Comparison of ENCODE assay signal across 17 cellular contexts in genomic region chr1:154750681-154751665, GRCh38.
DNase-seq lines count a peak whose midpoint lies in the region; ATAC-seq and TF ChIP-seq lines count a peak whose summit lies in the region.
"Had no signal": no experiment of that assay in that cellular context is flagged by ENCODE, and none has a peak within 500 bp of the region (broad histone marks: within the 10 kb centered on the region; RNA-seq: fewer than 3 reads in every experiment).

No MANE protein-coding gene starts in this region.

- H3K4me3 ChIP-seq in endodermal cell (ENCODE audit: low read length) (no peak overlapping the region), stomach smooth muscle (ENCODE audit: low read length in 2 of 2) (no peak overlapping the region)
- H3K4me3 ChIP-seq: ascending aorta had no signal

- H3K36me3 ChIP-seq in endodermal cell (ENCODE audit: control insufficient read depth, insufficient read depth, low read length): no peaks in the 10 kb centered on the region
- H3K36me3 ChIP-seq in stomach smooth muscle (ENCODE audit: control insufficient read depth in 2 of 2, insufficient read depth in 2 of 2, low read length in 2 of 2): no peaks in the 10 kb centered on the region
- H3K36me3 ChIP-seq: ascending aorta had no signal

- H3K27me3 ChIP-seq in endodermal cell (ENCODE audit: control insufficient read depth, insufficient read depth, low read length, poor library complexity, severe bottlenecking): peaks cover 59% of the 10 kb centered on the region
- H3K27me3 ChIP-seq in stomach smooth muscle (ENCODE audit: control insufficient read depth in 1 of 2, insufficient read depth in 2 of 2, low read length in 2 of 2): peaks cover 0 to 4% of the 10 kb centered on the region in 2 donors
- H3K27me3 ChIP-seq: ascending aorta had no signal

- peaks cover 65% of the 10 kb centered on the region for H3K27me3 Mint-ChIP-seq in endodermal cell (ENCODE audit: insufficient read depth)

- peak; percentile 46 for DNase-seq in activated effector memory CD4-positive, alpha-beta T cell treated with anti-CD3 and anti-CD28 coated beads, Interleukin-2, amount 50 U/mL, for 16 hours
- DNase-seq in activated effector memory CD4-positive, alpha-beta T cell treated with Interleukin-2 at 50 U/mL for 16 hours: no peak
- DNase-seq in NCI-H2196 (lab: John Stamatoyannopoulos, UW; ENCODE audit: unreplicated experiment) (peak; percentile 94), endodermal cell (no peak), OCI-M2 (lab: John Stamatoyannopoulos, UW; ENCODE audit: unreplicated experiment) (no peak), ureter (ENCODE audit: low spot score) (no peak)
- DNase-seq: effector CD4-positive, alpha-beta T cell; foreskin keratinocyte; NCI-H1436; retina; stimulated activated CD4-positive, alpha-beta T cell treated with anti-CD3 and anti-CD28 coated beads, Interleukin-2, amount 100 ng/mL, for 48 hours; stimulated activated naive B cell treated with anti-CD40 and anti-IgM and Interleukin-4, amounts not matched to agents 10 μg/mL and 1 μg/mL and 100 μg/mL, for 72 hours had no signal

- no peak for TF ChIP-seq CTCF in endodermal cell (conservative IDR thresholded peaks at IDR 0.05)

- no peak overlapping the region for H3K9ac ChIP-seq in endodermal cell (ENCODE audit: extremely low read depth, low read length, poor library complexity, severe bottlenecking)
- no peak overlapping the region for H3K9ac ChIP-seq in stomach smooth muscle (ENCODE audit: low read length in 2 of 2)

- H3K36me3 Mint-ChIP-seq in endodermal cell (ENCODE audit: low read depth): no peaks in the 10 kb centered on the region
- H3K36me3 Mint-ChIP-seq: stimulated activated naive B cell treated with anti-CD40 and anti-IgM and Interleukin-4, amounts not matched to agents 10 μg/mL and 1 μg/mL and 100 μg/mL, for 72 hours had no signal

- no peaks in the 10 kb centered on the region for H3K9me3 Mint-ChIP-seq in endodermal cell
- H3K9me3 Mint-ChIP-seq: HFFc6; stimulated activated naive B cell treated with anti-CD40 and anti-IgM and Interleukin-4, amounts not matched to agents 10 μg/mL and 1 μg/mL and 100 μg/mL, for 72 hours had no signal

- no peak for ATAC-seq in HG02798 (IDR thresholded peaks at IDR 0.05; ENCODE audit: poor library complexity, unreplicated experiment)
- ATAC-seq: foreskin keratinocyte; Panc1; stimulated activated naive B cell treated with anti-CD40 and anti-IgM and Interleukin-4, amounts not matched to agents 10 μg/mL and 1 μg/mL and 100 μg/mL, for 72 hours had no signal

- no peaks in the 10 kb centered on the region for H3K9me3 ChIP-seq in endodermal cell (ENCODE audit: control insufficient read depth, low read length)
- H3K9me3 ChIP-seq in stomach smooth muscle (ENCODE audit: control insufficient read depth in 2 of 2, low read length in 2 of 2): no peaks in the 10 kb centered on the region
- H3K9me3 ChIP-seq: ascending aorta had no signal

- H3K4me3 Mint-ChIP-seq in endodermal cell: no peak overlapping the region
- H3K4me3 Mint-ChIP-seq: HFFc6; stimulated activated naive B cell treated with anti-CD40 and anti-IgM and Interleukin-4, amounts not matched to agents 10 μg/mL and 1 μg/mL and 100 μg/mL, for 72 hours had no signal

- H3K4me1 ChIP-seq in endodermal cell (ENCODE audit: control insufficient read depth, insufficient read depth, low read length): no peaks in the 10 kb centered on the region
- peaks cover 28% of the 10 kb centered on the region for H3K4me1 ChIP-seq in stomach smooth muscle (ENCODE audit: control insufficient read depth, insufficient read depth, low read length)
- H3K4me1 ChIP-seq: ascending aorta, foreskin keratinocyte had no signal

- H3K27ac ChIP-seq in endodermal cell (ENCODE audit: low read depth, low read length) (peak overlapping the region; percentile 62), stomach smooth muscle (ENCODE audit: low read length) (peak overlapping the region; percentile 31)
- H3K27ac ChIP-seq: ascending aorta, foreskin keratinocyte had no signal

- WGBS in endodermal cell (ENCODE audit: insufficient coverage in 1 of 2, insufficient read length in 1 of 2), 2 experiments: 87 to 88% methylated on average over 7 to 13 of the region's 13 CpGs

- H3K27ac Mint-ChIP-seq in endodermal cell: no peak overlapping the region
- H3K27ac Mint-ChIP-seq: HFFc6; stimulated activated naive B cell treated with anti-CD40 and anti-IgM and Interleukin-4, amounts not matched to agents 10 μg/mL and 1 μg/mL and 100 μg/mL, for 72 hours had no signal

- peaks cover 22% of the 10 kb centered on the region for H3K4me1 Mint-ChIP-seq in endodermal cell

Comparison
In these comparisons a context has a peak if more than half of its experiments do, and no peak if none do; other contexts are left out.
1. DNase-seq: peak in activated effector memory CD4-positive, alpha-beta T cell treated with anti-CD3 and anti-CD28 coated beads, Interleukin-2, amount 50 U/mL, for 16 hours (single experiment) and NCI-H2196 (single experiment); none in activated effector memory CD4-positive, alpha-beta T cell treated with Interleukin-2 at 50 U/mL for 16 hours (single experiment), endodermal cell (single experiment), OCI-M2 (single experiment) and ureter (single experiment).